ENCODE assay signal across 22 cellular contexts in genomic region chr3:180351601-180352000, GRCh38.
"Had no signal": no experiment of that assay in that cellular context is flagged by ENCODE, and none has a peak within 500 bp of the region (broad histone marks: within the 10 kb centered on the region; RNA-seq: fewer than 3 reads in every experiment).

No MANE protein-coding gene starts in this region.

- H3K4me3 ChIP-seq: coronary artery, dorsolateral prefrontal cortex, esophagus muscularis mucosa, gastroesophageal sphincter, heart left ventricle, hepatocyte, left lung, lower lobe of right lung, mucosa of descending colon had no signal

- H3K4me1 ChIP-seq: esophagus muscularis mucosa, foreskin keratinocyte, gastroesophageal sphincter, heart left ventricle, left lung, lower lobe of right lung had no signal

- H3K36me3 ChIP-seq: esophagus muscularis mucosa, gastroesophageal sphincter, heart left ventricle, left lung, lower lobe of right lung had no signal

- H3K9me3 ChIP-seq: esophagus muscularis mucosa, gastroesophageal sphincter, heart left ventricle, left lung, lower lobe of right lung had no signal

- DNase-seq: dermis blood vessel endothelial cell; dorsolateral prefrontal cortex; effector CD4-positive, alpha-beta T cell; effector memory CD4-positive, alpha-beta T cell; foreskin keratinocyte; heart left ventricle; hypothalamus; immature natural killer cell; islet precursor cell; kidney; kidney glomerular epithelial cell; left lung; left ventricle myocardium superior; lower lobe of right lung; mesenchymal stem cell; mucosa of descending colon; naive B cell; naive thymus-derived CD8-positive, alpha-beta T cell had no signal

- ATAC-seq: foreskin keratinocyte; gastroesophageal sphincter; heart left ventricle; left lung; left ventricle myocardium superior; lower lobe of right lung; mucosa of descending colon; naive thymus-derived CD8-positive, alpha-beta T cell had no signal

- H3K27me3 ChIP-seq: dorsolateral prefrontal cortex, esophagus muscularis mucosa, foreskin keratinocyte, gastroesophageal sphincter, heart left ventricle, hepatocyte, left lung had no signal
